ENCODE assay signal across 11 cellular contexts in genomic region chr3:60582285-60582684, GRCh38.
DNase-seq lines count a peak whose midpoint lies in the region; ATAC-seq and TF ChIP-seq lines count a peak whose summit lies in the region.
"Had no signal": no experiment of that assay in that cellular context is flagged by ENCODE, and none has a peak within 500 bp of the region (broad histone marks: within the 10 kb centered on the region; RNA-seq: fewer than 3 reads in every experiment).

No MANE protein-coding gene starts in this region.

- ATAC-seq in GM21576 (IDR thresholded peaks at IDR 0.05; ENCODE audit: unreplicated experiment): no peak

- H3K4me3 ChIP-seq in fibroblast of the aortic adventitia (ENCODE audit: low read depth, low read length): no peak overlapping the region

- TF ChIP-seq CTCF in fibroblast of the aortic adventitia (IDR thresholded peaks at IDR 0.05; ENCODE audit: insufficient read depth, low read length): no peak

- DNase-seq in DMS53 (lab: John Stamatoyannopoulos, UW): peak; percentile 0
- DNase-seq in DMS53 treated with DMSO at 0.1 percent for 48 hours (lab: John Stamatoyannopoulos, UW; ENCODE audit: unreplicated experiment): no peak
- DNase-seq in RPMI7951 (ENCODE audit: low read depth): peak; percentile 24
- DNase-seq in fibroblast of the aortic adventitia (ENCODE audit: low read depth): peak; percentile 13
- DNase-seq in pons (ENCODE audit: low spot score): peak; percentile 6
- no peak for DNase-seq in RPMI8226
- DNase-seq in amniotic stem cell (lab: John Stamatoyannopoulos, UW): no peak
- DNase-seq: effector CD8-positive, alpha-beta T cell; NCI-H1105 treated with DMSO at 0.1 percent for 48 hours; stimulated activated naive CD4-positive, alpha-beta T cell had no signal

Comparison
In these comparisons a context has a peak if more than half of its experiments do, and no peak if none do; other contexts are left out.
1. DNase-seq: peak in DMS53 (single experiment), RPMI7951 (single experiment), fibroblast of the aortic adventitia (single experiment) and pons (single experiment); none in DMS53 treated with DMSO at 0.1 percent for 48 hours (single experiment), RPMI8226 (single experiment) and amniotic stem cell (single experiment).